In the genomic region with DNA sequence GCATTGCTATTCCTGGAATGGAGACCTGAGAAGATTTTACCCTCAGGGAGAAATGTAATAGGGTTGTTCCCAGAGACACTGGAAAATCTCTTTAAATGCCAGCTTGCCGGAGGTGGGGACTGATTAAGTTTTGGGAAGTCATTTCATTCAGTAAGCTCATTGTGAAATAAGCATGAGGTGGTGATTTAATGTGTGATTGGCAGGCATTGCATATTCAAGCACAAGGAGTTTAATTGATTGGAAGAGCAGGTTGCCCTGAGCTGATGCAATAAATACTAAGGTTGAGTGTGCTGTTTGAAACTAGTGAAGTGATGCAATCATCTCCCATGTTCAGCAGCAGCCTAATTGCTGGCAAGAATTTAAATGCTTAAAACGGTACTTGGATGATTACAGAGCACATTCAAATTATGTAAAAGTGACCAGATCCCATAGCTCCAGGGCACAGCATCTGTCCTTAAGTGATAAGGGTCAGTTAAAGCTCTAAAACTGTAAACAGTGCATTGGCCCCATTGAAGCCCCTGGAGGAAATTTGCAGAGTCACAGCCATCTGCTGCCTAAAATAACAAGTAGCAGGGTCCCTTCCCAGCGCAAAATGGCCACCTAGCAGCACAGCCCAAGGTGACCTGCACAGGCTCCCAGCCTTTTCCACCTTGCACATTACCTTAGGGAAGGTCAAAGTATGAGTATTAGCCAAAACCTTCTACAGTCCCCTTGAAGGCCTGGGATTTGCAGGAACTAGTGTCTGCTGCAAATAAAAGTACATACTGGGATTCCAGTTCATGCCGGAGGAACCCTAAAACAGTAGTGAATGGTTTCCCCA, we compare ENCODE assay signal across 9 cellular contexts.
DNase-seq lines count a peak whose midpoint lies in the region; TF ChIP-seq lines count a peak whose summit lies in the region.
"Had no signal": no experiment of that assay in that cellular context is flagged by ENCODE, and none has a peak within 500 bp of the region (broad histone marks: within the 10 kb centered on the region; RNA-seq: fewer than 3 reads in every experiment).

No MANE protein-coding gene starts in this region.

- peak overlapping the region; percentile 38 for H2AFZ ChIP-seq in Loucy (ENCODE audit: low read length)
- no peak overlapping the region for H2AFZ ChIP-seq in hepatocyte

- TF ChIP-seq EP300 in ovary (IDR thresholded peaks at IDR 0.05) = no peak

- H3K4me3 ChIP-seq in Loucy (ENCODE audit: low read length, poor library complexity, severe bottlenecking) (no peak overlapping the region), hepatocyte (no peak overlapping the region), ovary (no peak overlapping the region), spleen (no peak overlapping the region)
- H3K4me3 ChIP-seq: tibial artery had no signal

- no peaks in the 10 kb centered on the region for H3K36me3 ChIP-seq in Loucy (ENCODE audit: insufficient read depth, low read length)
- no peaks in the 10 kb centered on the region for H3K36me3 ChIP-seq in hepatocyte (replicated peaks; ENCODE audit: insufficient read depth, low read depth)
- no peaks in the 10 kb centered on the region for H3K36me3 ChIP-seq in ovary
- no peaks in the 10 kb centered on the region for H3K36me3 ChIP-seq in spleen
- H3K36me3 ChIP-seq: tibial artery had no signal

- TF ChIP-seq CTCF in Loucy (conservative IDR thresholded peaks at IDR 0.05; ENCODE audit: low read length) (no peak), hepatocyte (IDR thresholded peaks at IDR 0.05; ENCODE audit: poor library complexity) (no peak), ovary (IDR thresholded peaks at IDR 0.05) (no peak), spleen (IDR thresholded peaks at IDR 0.05 in 8 of 11, conservative IDR thresholded peaks at IDR 0.05 in 3 of 11) (no peak)

- H3K4me1 ChIP-seq in Loucy (ENCODE audit: insufficient read depth, low read length, poor library complexity, severe bottlenecking) (no peaks in the 10 kb centered on the region), hepatocyte (ENCODE audit: insufficient read depth) (peaks cover 15% of the 10 kb centered on the region), ovary (ENCODE audit: insufficient read depth) (no peaks in the 10 kb centered on the region), spleen (peaks cover 0 to 20% (median 4%) of the 10 kb centered on the region in 6 donors)

- no peaks in the 10 kb centered on the region for H3K9me3 ChIP-seq in Loucy (ENCODE audit: insufficient read depth, low read depth, low read length)
- H3K9me3 ChIP-seq in hepatocyte (ENCODE audit: low read depth) = no peaks in the 10 kb centered on the region
- no peaks in the 10 kb centered on the region for H3K9me3 ChIP-seq in ovary
- H3K9me3 ChIP-seq in spleen = no peaks in the 10 kb centered on the region
- H3K9me3 ChIP-seq: tibial artery had no signal

- H3K27me3 ChIP-seq in Loucy (ENCODE audit: insufficient read depth, low read length, poor library complexity, severe bottlenecking) = no peaks in the 10 kb centered on the region
- no peaks in the 10 kb centered on the region for H3K27me3 ChIP-seq in hepatocyte
- no peaks in the 10 kb centered on the region for H3K27me3 ChIP-seq in ovary
- no peaks in the 10 kb centered on the region for H3K27me3 ChIP-seq in spleen (replicated peaks in 1 of 7)
- H3K27me3 ChIP-seq: tibial artery had no signal

- WGBS in hepatocyte (ENCODE audit: low lambda C conversion rate, missing lambda C conversion rate) = 51% methylated on average over 4 of the region's 4 CpGs
- 67 to 74% (median 68%) methylated on average over 4 of the region's 4 CpGs for WGBS in ovary, 3 donors
- 63 to 77% (median 68%) methylated on average over 4 of the region's 4 CpGs for WGBS in spleen, 5 donors

- H3K4me2 ChIP-seq in Loucy (ENCODE audit: low read depth, low read length, poor library complexity, severe bottlenecking) (no peak overlapping the region), hepatocyte (no peak overlapping the region)

- no peak overlapping the region for H3K9ac ChIP-seq in Loucy (ENCODE audit: low read depth, low read length, poor library complexity, severe bottlenecking)

- H3K9me2 ChIP-seq in Loucy (replicated peaks; ENCODE audit: low read depth, low read length) (no peaks in the 10 kb centered on the region), hepatocyte (replicated peaks; ENCODE audit: insufficient read depth) (no peaks in the 10 kb centered on the region)

- H3F3A ChIP-seq in Loucy (ENCODE audit: low read depth) = no peaks in the 10 kb centered on the region

- H3K79me2 ChIP-seq in Loucy (ENCODE audit: insufficient read depth, low read length) (no peaks in the 10 kb centered on the region), hepatocyte (no peaks in the 10 kb centered on the region)

- DNase-seq in COLO829 (ENCODE audit: low spot score) = peak; percentile 84
- peak; percentile 37 for DNase-seq in SK-N-DZ (ENCODE audit: low spot score)
- peak; percentile 24 for DNase-seq in hepatocyte (ENCODE audit: low spot score)
- no peak for DNase-seq in germinal center (ENCODE audit: low spot score)
- DNase-seq in ovary = no peak
- no peak for DNase-seq in spleen
- DNase-seq in putamen (ENCODE audit: low spot score) = no peak

- H4K20me1 ChIP-seq in Loucy (ENCODE audit: insufficient read depth, low read length, poor library complexity, severe bottlenecking) (no peaks in the 10 kb centered on the region), hepatocyte (ENCODE audit: insufficient read depth, poor library complexity, severe bottlenecking) (no peaks in the 10 kb centered on the region)

- intact Hi-C loops in ovary (cut with DNase I) (no loop called here), spleen (cut with DNase I; ENCODE audit: low total_unique reads) (no loop called here)

- H3K27ac ChIP-seq in hepatocyte (peak overlapping the region; percentile 29), ovary (no peak overlapping the region), spleen (no peak overlapping the region)
- H3K27ac ChIP-seq: tibial artery had no signal

- TF ChIP-seq POLR2A in ovary (IDR thresholded peaks at IDR 0.05) (no peak), spleen (IDR thresholded peaks at IDR 0.05) (no peak)

Comparison
In these comparisons a context has a peak if more than half of its experiments do, and no peak if none do; other contexts are left out.
1. DNase-seq: peak in COLO829 (single experiment), SK-N-DZ (single experiment) and hepatocyte (single experiment); none in germinal center (single experiment), ovary (0 of 5), spleen (single experiment) and putamen (single experiment).